Comparison of ENCODE assay signal across 22 cellular contexts in the genomic region with DNA sequence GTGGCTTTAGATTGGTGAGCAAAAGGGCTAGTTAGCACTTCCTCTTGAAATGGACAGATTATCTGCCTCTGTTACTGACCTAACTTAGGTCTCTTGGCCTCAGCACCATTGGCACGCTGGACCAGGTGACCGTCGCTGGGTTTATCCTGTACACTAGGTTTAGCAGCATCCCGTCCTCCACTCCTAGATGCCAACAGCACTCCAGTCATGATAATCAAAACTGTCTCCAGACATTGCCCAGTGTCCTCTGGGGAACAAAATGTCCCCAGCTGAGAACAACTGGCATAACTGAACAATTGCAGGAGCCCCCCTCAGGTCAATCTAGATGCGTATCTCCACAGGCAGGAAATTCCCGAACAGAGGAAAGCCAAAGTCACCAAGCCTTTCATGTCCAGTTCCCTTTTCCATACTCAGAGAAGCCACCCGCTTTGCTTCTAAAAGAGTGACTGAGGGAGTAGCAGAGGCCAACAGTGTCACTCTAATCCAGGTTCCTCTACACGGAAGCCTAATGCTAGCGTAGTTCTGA.
"Had no signal": no experiment of that assay in that cellular context is flagged by ENCODE, and none has a peak within 500 bp of the region (broad histone marks: within the 10 kb centered on the region; RNA-seq: fewer than 3 reads in every experiment).

No MANE protein-coding gene starts in this region.

- H3K4me3 ChIP-seq: K562 had no signal

- H3K9ac ChIP-seq: KMS-11, SK-N-SH had no signal

- H3K9me3 ChIP-seq: SK-N-SH had no signal

- H3K4me2 ChIP-seq: KMS-11, SK-N-SH had no signal

- ATAC-seq: K562 had no signal

- H3K4me1 Mint-ChIP-seq: IgD-negative memory B cell had no signal

- H3K27ac ChIP-seq: KMS-11 had no signal

- H3K4me3 Mint-ChIP-seq: IgD-negative memory B cell had no signal

- H3K27me3 Mint-ChIP-seq: IgD-negative memory B cell had no signal

- DNase-seq: Kasumi-1, MM.1S, NCI-H1092 treated with DMSO at 0.1 percent for 48 hours, NCI-H1436, NCI-H187, NCI-H2029, NCI-H2081 treated with DMSO at 0.1 percent for 48 hours, NCI-H2171, NCI-H226, NCI-H446, NCI-H510A, NCI-H524 treated with DMSO at 0.1 percent for 48 hours, NCI-H69, NCI-H774, Right ventricle myocardium superior, RPMI8226, SIG-M5, SK-N-SH, SW 1271 had no signal
